8 cellular contexts compared by ENCODE assay signal in genomic region chr12:55743131-55743921, GRCh38. TPM values are rescaled to one million over a fixed set of nuclear protein-coding genes. Genes with fewer than 3 reads are reported as not detected.
DNase-seq lines count a peak whose midpoint lies in the region; ATAC-seq and TF ChIP-seq lines count a peak whose summit lies in the region.

No MANE protein-coding gene starts in this region.

- peak; percentile 57 to 71 (median 64) for DNase-seq in CD4-positive, alpha-beta memory T cell
- peak; percentile 70 for DNase-seq in HK-2 (ENCODE audit: unreplicated experiment)
- no peak for DNase-seq in SK-N-MC (ENCODE audit: low read depth, low spot score)
- peak; percentile 51 for DNase-seq in amniotic stem cell (lab: John Stamatoyannopoulos, UW)
- DNase-seq in hepatocyte (ENCODE audit: low spot score) = peak; percentile 83
- DNase-seq in gastrocnemius medialis = no peak
- no peak for DNase-seq in ureter (ENCODE audit: low spot score)

- peaks cover 0 to 12% of the 10 kb centered on the region in 2 donors for H3K36me3 Mint-ChIP-seq in CD4-positive, alpha-beta memory T cell

- CTCF ChIA-PET in CD4-positive, alpha-beta memory T cell (lab: Charles Lee; ENCODE audit: partially characterized antibody) = interaction anchor here (1.1 to 2.6 kb wide), 7 partner anchors 10 to 446 kb away, joined by 3 to 14 read pairs (median 4); partner anchors contain the start of gene SMARCC2

- peak overlapping the region; percentile 38 for H3K9ac ChIP-seq in SK-N-MC (ENCODE audit: insufficient read length)

- no peaks in the 10 kb centered on the region for H3K27me3 ChIP-seq in CD4-positive, alpha-beta memory T cell (ENCODE audit: insufficient read depth, low read length)
- H3K27me3 ChIP-seq in hepatocyte (no peaks in the 10 kb centered on the region), gastrocnemius medialis (peaks cover 0 to 4% (median 0%) of the 10 kb centered on the region in 3 donors)

- peak overlapping the region; percentile 97 for H3K4me2 ChIP-seq in hepatocyte

- TF ChIP-seq POLR2A in gastrocnemius medialis (IDR thresholded peaks at IDR 0.05) = no peak

- H3K79me2 ChIP-seq in hepatocyte = peaks cover 20% of the 10 kb centered on the region

- peak overlapping the region in 1 of 2 donors; percentile 76 for H3K4me3 ChIP-seq in CD4-positive, alpha-beta memory T cell (ENCODE audit: low read length in 2 of 2)
- peak overlapping the region; percentile 97 for H3K4me3 ChIP-seq in SK-N-MC
- H3K4me3 ChIP-seq in hepatocyte = peak overlapping the region; percentile 99
- peak overlapping the region; percentile 54 to 79 (median 60) for H3K4me3 ChIP-seq in gastrocnemius medialis

- in situ Hi-C loops in gastrocnemius medialis (cut with MboI; ENCODE audit: low sequenced_read_pairs in 4 of 4) = no loop called here

- peak overlapping the region; percentile 35 for H3K27ac ChIP-seq in CD4-positive, alpha-beta memory T cell (ENCODE audit: low read depth, low read length)
- H3K27ac ChIP-seq in SK-N-MC = no peak overlapping the region
- H3K27ac ChIP-seq in hepatocyte = peak overlapping the region; percentile 66
- peak overlapping the region in 2 of 4 donors; percentile 1 to 18 for H3K27ac ChIP-seq in gastrocnemius medialis

- ATAC-seq in GM19328 (IDR thresholded peaks at IDR 0.05; ENCODE audit: unreplicated experiment) (peak; percentile 49), gastrocnemius medialis (peak; percentile 59 to 62)

- 2% methylated on average over 32 of the region's 90 CpGs for WGBS in hepatocyte (ENCODE audit: low lambda C conversion rate, missing lambda C conversion rate)

- H3K4me1 Mint-ChIP-seq in CD4-positive, alpha-beta memory T cell = peaks cover 27 to 59% (median 38%) of the 10 kb centered on the region in 4 donors

- H4K20me1 ChIP-seq in hepatocyte (ENCODE audit: insufficient read depth, poor library complexity, severe bottlenecking) = no peaks in the 10 kb centered on the region

- H3K9me3 ChIP-seq in CD4-positive, alpha-beta memory T cell (ENCODE audit: control insufficient read depth in 1 of 2, low read length in 2 of 2) = no peaks in the 10 kb centered on the region
- no peaks in the 10 kb centered on the region for H3K9me3 ChIP-seq in SK-N-MC (ENCODE audit: low read depth, low read length)
- no peaks in the 10 kb centered on the region for H3K9me3 ChIP-seq in hepatocyte (ENCODE audit: low read depth)
- no peaks in the 10 kb centered on the region for H3K9me3 ChIP-seq in gastrocnemius medialis

- no peaks in the 10 kb centered on the region for H3K36me3 ChIP-seq in CD4-positive, alpha-beta memory T cell (ENCODE audit: insufficient read depth, low read length)
- H3K36me3 ChIP-seq in SK-N-MC (ENCODE audit: insufficient read depth, low read length) (0 out of 2 replicates have a peak, but pooled peaks cover 7% of the 10 kb centered on the region), hepatocyte (replicated peaks; ENCODE audit: insufficient read depth, low read depth) (no peaks in the 10 kb centered on the region), gastrocnemius medialis (no peaks in the 10 kb centered on the region)

- peaks cover 20% of the 10 kb centered on the region for H3K4me1 ChIP-seq in CD4-positive, alpha-beta memory T cell (ENCODE audit: insufficient read depth, low read length)
- H3K4me1 ChIP-seq in hepatocyte (ENCODE audit: insufficient read depth) (peaks cover 21% of the 10 kb centered on the region), gastrocnemius medialis (peaks cover 11 to 18% of the 10 kb centered on the region in 2 donors)

- peak overlapping the region; percentile 26 to 93 (median 87) for H3K27ac Mint-ChIP-seq in CD4-positive, alpha-beta memory T cell

- H3K9me2 ChIP-seq in hepatocyte (replicated peaks; ENCODE audit: insufficient read depth) = no peaks in the 10 kb centered on the region

- intact Hi-C loops in CD4-positive, alpha-beta memory T cell (cut with micrococcal nuclease) = loop anchor here (2.0 kb wide), 1 partner anchor 73 kb away; the partner anchor contains the start of gene SARNP
- intact Hi-C loops in gastrocnemius medialis (cut with DNase I; ENCODE audit: low total_unique reads) = no loop called here

- POLR2A ChIA-PET in CD4-positive, alpha-beta memory T cell (lab: Charles Lee; ENCODE audit: partially characterized antibody) = interaction anchor here (0.6 to 13.3 kb wide), 22 partner anchors 9 to 387 kb away, joined by 3 to 201 read pairs (median 6); partner anchors contain the start of genes BLOC1S1, CD63, DGKA and DNAJC14

- no peaks in the 10 kb centered on the region for H3K9me3 Mint-ChIP-seq in CD4-positive, alpha-beta memory T cell

- peak overlapping the region; percentile 90 to 96 (median 94) for H3K4me3 Mint-ChIP-seq in CD4-positive, alpha-beta memory T cell

- no peaks in the 10 kb centered on the region for H3K27me3 Mint-ChIP-seq in CD4-positive, alpha-beta memory T cell

- peak overlapping the region; percentile 35 for H2AFZ ChIP-seq in hepatocyte

- TF ChIP-seq CTCF in hepatocyte (IDR thresholded peaks at IDR 0.05; ENCODE audit: poor library complexity) = no peak
- TF ChIP-seq CTCF in gastrocnemius medialis (IDR thresholded peaks at IDR 0.05 in 4 of 5, conservative IDR thresholded peaks at IDR 0.05 in 1 of 5) = peak in 1 of 5 experiments; percentile 7

RNA-seq across cellular contexts. Expression of gene GDF11, which starts 0.4 kb away (rescaled TPM):
- total RNA-seq in CD4-positive, alpha-beta memory T cell = 10 to 100 TPM; 15.1 to 15.8 TPM
- 1 to 10 TPM in 1 of 2 donors, under 1 TPM in 1; 0.25 to 1.6 TPM for polyA plus RNA-seq in CD4-positive, alpha-beta memory T cell
- total RNA-seq in hepatocyte = 7.9 and 10.8 TPM in 2 replicates
- 3.7 and 4.1 TPM in 2 replicates for polyA plus RNA-seq in hepatocyte
- 1 to 10 TPM in 2 of 4 donors, under 1 TPM in 2; 0.17 to 4.4 (median 1.1) TPM for total RNA-seq in gastrocnemius medialis
- 7.2 TPM for total RNA-seq in ureter

RNA-seq across cellular contexts. Expression of gene CD63, which starts 14.5 kb away (rescaled TPM):
- total RNA-seq in CD4-positive, alpha-beta memory T cell = 10 to 100 TPM; 76.4 to 79.7 TPM
- 100 to 1,000 TPM; 191 to 349 TPM for polyA plus RNA-seq in CD4-positive, alpha-beta memory T cell
- 1,401 and 1,504 TPM in 2 replicates for total RNA-seq in hepatocyte
- polyA plus RNA-seq in hepatocyte = 2,624 and 2,749 TPM in 2 replicates
- 1,000 to 10,000 TPM in 1 of 4 donors, 100 to 1,000 TPM in 3; 423 to 1,107 (median 634) TPM for total RNA-seq in gastrocnemius medialis
- total RNA-seq in ureter = 905 TPM

RNA-seq across cellular contexts. Expression of gene RDH5, which starts 23.1 kb away (rescaled TPM):
- 10 to 100 TPM; 29.9 to 32.5 TPM for total RNA-seq in CD4-positive, alpha-beta memory T cell
- polyA plus RNA-seq in CD4-positive, alpha-beta memory T cell = 1 to 10 TPM; 1.4 to 1.8 TPM
- total RNA-seq in hepatocyte (36.2 and 48.7 TPM in 2 replicates), gastrocnemius medialis (10 to 100 TPM in 1 of 4 donors, 1 to 10 TPM in 3; 3.8 to 10.3 (median 7.5) TPM), ureter (5.8 TPM)
- polyA plus RNA-seq in hepatocyte = 38.0 and 43.7 TPM in 2 replicates

RNA-seq across cellular contexts. Expression of gene BLOC1S1, which starts 27.5 kb away (rescaled TPM):
- 10 to 100 TPM; 80.3 to 87.0 TPM for total RNA-seq in CD4-positive, alpha-beta memory T cell
- 10 to 100 TPM; 75.1 to 87.1 TPM for polyA plus RNA-seq in CD4-positive, alpha-beta memory T cell
- 159 and 177 TPM in 2 replicates for total RNA-seq in hepatocyte
- polyA plus RNA-seq in hepatocyte = 227 and 236 TPM in 2 replicates
- 100 to 1,000 TPM; 255 to 434 (median 300) TPM for total RNA-seq in gastrocnemius medialis
- 105 TPM for total RNA-seq in ureter

RNA-seq across cellular contexts. Expression of gene ITGA7, which starts 35.6 kb away (rescaled TPM):
- total RNA-seq in CD4-positive, alpha-beta memory T cell = 1 to 10 TPM; 2.5 to 2.9 TPM
- not detected for polyA plus RNA-seq in CD4-positive, alpha-beta memory T cell
- 13.0 and 15.2 TPM in 2 replicates for total RNA-seq in hepatocyte
- polyA plus RNA-seq in hepatocyte = 18.9 and 22.8 TPM in 2 replicates
- total RNA-seq in gastrocnemius medialis = 100 to 1,000 TPM in 2 of 4 donors, 10 to 100 TPM in 2; 69.7 to 206 (median 92.0) TPM
- 99.7 TPM for total RNA-seq in ureter

Comparison
In these comparisons a context has a peak if more than half of its experiments do, and no peak if none do; other contexts are left out.
1. DNase-seq: peak in CD4-positive, alpha-beta memory T cell (5 of 5), HK-2 (single experiment), amniotic stem cell (single experiment) and hepatocyte (single experiment); none in SK-N-MC (single experiment), gastrocnemius medialis (0 of 2) and ureter (single experiment).
2. RNA of gene CD63, which starts 14.5 kb away (total RNA-seq): 1,401 to 1,504 TPM in hepatocyte, 905 TPM in ureter (single experiment) and 423 to 1,107 TPM in gastrocnemius medialis; 76.4 to 79.7 TPM in CD4-positive, alpha-beta memory T cell; every median in the first group is over 4 times any median in the second.